Comparison of ENCODE assay signal across 1 cellular context in the genomic region with DNA sequence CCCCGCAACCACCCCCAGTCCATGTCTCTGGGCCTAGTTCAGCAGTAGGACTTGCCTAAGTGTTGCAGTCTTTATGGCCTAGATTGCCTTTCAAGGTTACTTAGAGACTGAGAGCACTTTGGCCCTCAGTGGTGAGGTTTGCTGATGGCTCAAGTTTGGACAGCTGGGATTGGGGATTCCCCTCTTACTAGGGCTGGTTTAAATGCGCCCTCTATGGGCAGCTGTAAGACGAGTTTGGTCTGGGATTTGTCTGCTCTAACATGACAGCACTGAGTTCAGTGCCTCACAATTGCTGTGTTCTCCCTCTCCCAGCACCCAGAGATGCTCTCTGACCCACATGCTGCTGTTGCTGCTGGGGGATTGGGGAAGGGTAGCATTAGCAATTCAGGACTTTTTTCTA.
TF ChIP-seq lines count a peak whose summit lies in the region.

No MANE protein-coding gene starts in this region.

TF ChIP-seq in liver, 16 proteins besides CTCF, POLR2A, EP300 and RAD21 (continued from another document):
- TF ChIP-seq, protein P1, sequence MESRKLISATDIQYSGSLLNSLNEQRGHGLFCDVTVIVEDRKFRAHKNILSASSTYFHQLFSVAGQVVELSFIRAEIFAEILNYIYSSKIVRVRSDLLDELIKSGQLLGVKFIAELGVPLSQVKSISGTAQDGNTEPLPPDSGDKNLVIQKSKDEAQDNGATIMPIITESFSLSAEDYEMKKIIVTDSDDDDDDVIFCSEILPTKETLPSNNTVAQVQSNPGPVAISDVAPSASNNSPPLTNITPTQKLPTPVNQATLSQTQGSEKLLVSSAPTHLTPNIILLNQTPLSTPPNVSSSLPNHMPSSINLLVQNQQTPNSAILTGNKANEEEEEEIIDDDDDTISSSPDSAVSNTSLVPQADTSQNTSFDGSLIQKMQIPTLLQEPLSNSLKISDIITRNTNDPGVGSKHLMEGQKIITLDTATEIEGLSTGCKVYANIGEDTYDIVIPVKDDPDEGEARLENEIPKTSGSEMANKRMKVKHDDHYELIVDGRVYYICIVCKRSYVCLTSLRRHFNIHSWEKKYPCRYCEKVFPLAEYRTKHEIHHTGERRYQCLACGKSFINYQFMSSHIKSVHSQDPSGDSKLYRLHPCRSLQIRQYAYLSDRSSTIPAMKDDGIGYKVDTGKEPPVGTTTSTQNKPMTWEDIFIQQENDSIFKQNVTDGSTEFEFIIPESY (IDR thresholded peaks at IDR 0.05): no peak
- no peak for TF ChIP-seq GABPA (IDR thresholded peaks at IDR 0.05 in 1 of 2, conservative IDR thresholded peaks at IDR 0.05 in 1 of 2)
TF ChIP-seq in liver: peak in this region for 0.
